In genomic region chrY:13416869-13417661, GRCh38 we compare ENCODE assay signal across 14 cellular contexts.
DNase-seq lines count a peak whose midpoint lies in the region; ATAC-seq and TF ChIP-seq lines count a peak whose summit lies in the region.
"Had no signal": no experiment of that assay in that cellular context is flagged by ENCODE, and none has a peak within 500 bp of the region (broad histone marks: within the 10 kb centered on the region; RNA-seq: fewer than 3 reads in every experiment).

No MANE protein-coding gene starts in this region.

- no peak overlapping the region for H3K4ac ChIP-seq in neuronal stem cell (ENCODE audit: low read length)

- H3K4me2 ChIP-seq in neuronal stem cell (ENCODE audit: insufficient read depth, low read length, poor library complexity, severe bottlenecking): no peak overlapping the region
- H3K4me2 ChIP-seq: hepatocyte had no signal

- no peaks in the 10 kb centered on the region for H3K36me3 Mint-ChIP-seq in glutamatergic neuron (ENCODE audit: unreplicated experiment)

- H3K9ac ChIP-seq in neuronal stem cell (ENCODE audit: low read depth, low read length, poor library complexity): no peak overlapping the region

- WGBS in neuronal stem cell (ENCODE audit: extremely low coverage in 2 of 2, insufficient read length in 2 of 2, insufficient replicate concordance in 1 of 2), 2 donors: no CpG with 5 or more reads among the region's 6 CpGs

- H4K8ac ChIP-seq in neuronal stem cell (ENCODE audit: low read depth, low read length): no peak overlapping the region

- H3K9me3 Mint-ChIP-seq in glutamatergic neuron (ENCODE audit: unreplicated experiment): no peaks in the 10 kb centered on the region
- H3K9me3 Mint-ChIP-seq: CD14-positive monocyte, nephron had no signal

- no peak overlapping the region for H2AFZ ChIP-seq in neuronal stem cell (ENCODE audit: low read length)
- H2AFZ ChIP-seq: hepatocyte had no signal

- no peaks in the 10 kb centered on the region for H3K79me1 ChIP-seq in neuronal stem cell (ENCODE audit: low read depth, low read length)

- H3K4me3 Mint-ChIP-seq in glutamatergic neuron (ENCODE audit: unreplicated experiment): no peak overlapping the region
- H3K4me3 Mint-ChIP-seq: CD14-positive monocyte, nephron had no signal

- H3K36me3 ChIP-seq in neuronal stem cell (replicated peaks in 1 of 2; ENCODE audit: control insufficient read depth in 2 of 2, insufficient read depth in 2 of 2, low read length in 2 of 2): no peaks in the 10 kb centered on the region

- no peak overlapping the region for H3K4me3 ChIP-seq in neuronal stem cell (ENCODE audit: low read length in 2 of 2)
- H3K4me3 ChIP-seq: hepatocyte, left lung had no signal

- H2BK120ac ChIP-seq in neuronal stem cell (ENCODE audit: low read depth, low read length): no peak overlapping the region

- ATAC-seq in GM19025 (IDR thresholded peaks at IDR 0.05; ENCODE audit: low read depth, unreplicated experiment) (peak; percentile 60), GM21528 (IDR thresholded peaks at IDR 0.05; ENCODE audit: low FRiP score, unreplicated experiment) (peak; percentile 86), HG03442 (IDR thresholded peaks at IDR 0.05; ENCODE audit: unreplicated experiment) (peak; percentile 85)
- ATAC-seq: left lung had no signal

- no peak overlapping the region for H3K23ac ChIP-seq in neuronal stem cell (ENCODE audit: low read depth, low read length, poor library complexity)

- no peaks in the 10 kb centered on the region for H3K4me1 ChIP-seq in neuronal stem cell (ENCODE audit: control insufficient read depth in 2 of 2, insufficient read depth in 1 of 2, low read depth in 1 of 2, low read length in 2 of 2)
- H3K4me1 ChIP-seq: left lung had no signal

- DNase-seq in glutamatergic neuron: no peak
- DNase-seq in neuronal stem cell (ENCODE audit: low spot score): no peak
- DNase-seq in DMS153 (lab: John Stamatoyannopoulos, UW): no peak
- DNase-seq in activated CD8-positive, alpha-beta memory T cell treated with anti-CD3 and anti-CD28 coated beads for 24 hours: no peak
- DNase-seq: left lung, NCI-H1417, NCI-H510A, T1000 had no signal

- no peak overlapping the region for H3K27ac ChIP-seq in neuronal stem cell (replicated peaks; ENCODE audit: low read length)
- H3K27ac ChIP-seq: hepatocyte, left lung had no signal

- H3K9me3 ChIP-seq in neuronal stem cell (replicated peaks in 1 of 2; ENCODE audit: control insufficient read depth in 2 of 2, insufficient read depth in 1 of 2, low read depth in 1 of 2, low read length in 2 of 2): no peaks in the 10 kb centered on the region
- H3K9me3 ChIP-seq: left lung had no signal

- peaks cover 2% of the 10 kb centered on the region for H3K27me3 Mint-ChIP-seq in glutamatergic neuron (ENCODE audit: unreplicated experiment)

- H4K91ac ChIP-seq in neuronal stem cell (ENCODE audit: low read depth, low read length, poor library complexity): no peak overlapping the region

- no peak overlapping the region for H2BK15ac ChIP-seq in neuronal stem cell (ENCODE audit: low read length)

- no peak overlapping the region for H2BK12ac ChIP-seq in neuronal stem cell (ENCODE audit: low read length)

- peaks cover 5% of the 10 kb centered on the region for H3K4me1 Mint-ChIP-seq in glutamatergic neuron (ENCODE audit: low read depth, unreplicated experiment)
- H3K4me1 Mint-ChIP-seq: nephron had no signal

- no peak overlapping the region for H2AK5ac ChIP-seq in neuronal stem cell (ENCODE audit: low read depth, low read length)

- no peak overlapping the region for H2BK5ac ChIP-seq in neuronal stem cell (ENCODE audit: low read length)

- no peaks in the 10 kb centered on the region for H3K27me3 ChIP-seq in neuronal stem cell (ENCODE audit: control insufficient read depth in 3 of 3, insufficient read depth in 3 of 3, low read depth in 1 of 3, low read length in 3 of 3)
- H3K27me3 ChIP-seq: hepatocyte, left lung had no signal

- no peak for TF ChIP-seq CTCF in glutamatergic neuron (IDR thresholded peaks at IDR 0.05; ENCODE audit: partially characterized antibody, unreplicated experiment)

- peak overlapping the region; percentile 49 for H3K27ac Mint-ChIP-seq in glutamatergic neuron (ENCODE audit: unreplicated experiment)
- H3K27ac Mint-ChIP-seq: nephron had no signal

- H3K14ac ChIP-seq in neuronal stem cell (ENCODE audit: low read length): no peak overlapping the region

- no peak overlapping the region for H3K18ac ChIP-seq in neuronal stem cell (ENCODE audit: low read length)
